ENCODE assay signal across 11 cellular contexts in the genomic region with DNA sequence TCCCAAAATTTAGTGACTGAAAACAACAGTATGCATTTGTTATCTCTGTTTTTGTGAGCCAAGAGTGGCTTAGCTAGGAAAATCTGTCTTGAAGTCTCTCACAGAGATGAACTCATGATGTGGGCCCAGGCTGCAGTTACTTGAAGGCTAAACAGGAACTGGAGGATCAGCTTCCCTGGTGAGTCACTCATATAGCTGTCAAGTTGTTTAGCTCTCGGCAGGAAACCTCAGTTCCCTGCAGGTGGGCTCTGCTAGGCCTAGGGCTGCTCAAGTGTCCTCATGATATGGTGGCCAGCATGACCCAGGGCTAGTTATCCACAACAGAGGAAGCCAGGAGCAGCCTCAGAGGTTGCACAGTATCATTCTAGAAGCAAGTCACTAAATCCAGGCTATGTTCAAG. TPM values are rescaled to one million over a fixed set of nuclear protein-coding genes. Genes with fewer than 3 reads are reported as not detected.
DNase-seq lines count a peak whose midpoint lies in the region; ATAC-seq and TF ChIP-seq lines count a peak whose summit lies in the region.
"Had no signal": no experiment of that assay in that cellular context is flagged by ENCODE, and none has a peak within 500 bp of the region (broad histone marks: within the 10 kb centered on the region; RNA-seq: fewer than 3 reads in every experiment).

No MANE protein-coding gene starts in this region.

- H3K4me3 ChIP-seq in GM23338 (no peak overlapping the region), retinal pigment epithelial cell (ENCODE audit: low read length) (no peak overlapping the region)
- H3K4me3 ChIP-seq: PC-9 had no signal

- H3K27ac Mint-ChIP-seq in GM23338, result no peak overlapping the region
- peak overlapping the region; percentile 32 for H3K27ac Mint-ChIP-seq in chondrocyte (ENCODE audit: unreplicated experiment)

- TF ChIP-seq CTCF in GM23338 (conservative IDR thresholded peaks at IDR 0.05; ENCODE audit: low read depth in 2 of 2), result no peak
- TF ChIP-seq CTCF in chondrocyte (IDR thresholded peaks at IDR 0.05), result no peak
- TF ChIP-seq CTCF in retinal pigment epithelial cell (conservative IDR thresholded peaks at IDR 0.05; ENCODE audit: low read depth, low read length), result no peak

- no peak overlapping the region for H3K27ac ChIP-seq in GM23338 (ENCODE audit: low read depth)
- H3K27ac ChIP-seq: PC-9 had no signal

- H2AFZ ChIP-seq in GM23338, result no peak overlapping the region
- H2AFZ ChIP-seq: PC-9 had no signal

- H3K4me1 Mint-ChIP-seq in GM23338, result peaks cover 3% of the 10 kb centered on the region; the same call in 1 of the 3 replicates
- H3K4me1 Mint-ChIP-seq in chondrocyte (ENCODE audit: low read depth), result peaks cover 4% of the 10 kb centered on the region

- H3K9me2 ChIP-seq in GM23338 (ENCODE audit: insufficient read depth), result no peaks in the 10 kb centered on the region

- H3K36me3 Mint-ChIP-seq in GM23338 (ENCODE audit: low read depth) (no peaks in the 10 kb centered on the region), chondrocyte (ENCODE audit: low read depth) (no peaks in the 10 kb centered on the region)

- no peaks in the 10 kb centered on the region for H3K27me3 ChIP-seq in GM23338 (ENCODE audit: insufficient read depth)

- H3K4me2 ChIP-seq in GM23338, result no peak overlapping the region
- H3K4me2 ChIP-seq: PC-9 had no signal

- ATAC-seq in GM23338, result peak; percentile 34
- no peak for ATAC-seq in GM21447 (IDR thresholded peaks at IDR 0.05; ENCODE audit: unreplicated experiment)
- no peak for ATAC-seq in HG03139 (IDR thresholded peaks at IDR 0.05; ENCODE audit: unreplicated experiment)
- ATAC-seq: activated CD4-positive, CD25-positive, alpha-beta regulatory T cell treated with anti-CD3 and anti-CD28 coated beads, Interleukin-2, amount 50 U/mL, for 24 hours had no signal

- H3K27me3 Mint-ChIP-seq in GM23338 (ENCODE audit: insufficient read depth, low read depth, poor library complexity) (no peaks in the 10 kb centered on the region), chondrocyte (ENCODE audit: low read depth) (no peaks in the 10 kb centered on the region)

- H3K4me3 Mint-ChIP-seq in GM23338 (no peak overlapping the region), chondrocyte (ENCODE audit: unreplicated experiment) (no peak overlapping the region)

- no peaks in the 10 kb centered on the region for H3F3A ChIP-seq in GM23338 (replicated peaks; ENCODE audit: low read depth)

- H3K36me3 ChIP-seq in GM23338 (ENCODE audit: insufficient read depth), result no peaks in the 10 kb centered on the region

- DNase-seq in GM23338 (ENCODE audit: low spot score) (peak; percentile 10), NCI-H146 treated with DMSO at 0.1 percent for 48 hours (lab: John Stamatoyannopoulos, UW; ENCODE audit: unreplicated experiment) (peak; percentile 10), chondrocyte (ENCODE audit: low spot score) (no peak), retinal pigment epithelial cell (ENCODE audit: low read depth) (peak; percentile 44), hippocampal formation (lab: John Stamatoyannopoulos, UW) (no peak)
- DNase-seq: NCI-H1105; PC-9; stimulated activated CD4-positive, alpha-beta T cell treated with anti-CD3 and anti-CD28 coated beads, Interleukin-12 subunit alpha, Interleukin-12 subunit beta, amount 100 ng/mL, for 4 hours had no signal

- no peaks in the 10 kb centered on the region for H3K79me2 ChIP-seq in GM23338 (replicated peaks; ENCODE audit: insufficient read depth)

- H4K20me1 ChIP-seq in GM23338 (replicated peaks; ENCODE audit: insufficient read depth), result no peaks in the 10 kb centered on the region

- no peaks in the 10 kb centered on the region for H3K4me1 ChIP-seq in GM23338 (ENCODE audit: insufficient read depth)

- H3K9me3 Mint-ChIP-seq in GM23338, result no peaks in the 10 kb centered on the region
- no peaks in the 10 kb centered on the region for H3K9me3 Mint-ChIP-seq in chondrocyte (ENCODE audit: low read depth)

TF ChIP-seq in GM23338, 12 proteins besides CTCF, POLR2A, EP300 and RAD21:
- no peak for TF ChIP-seq JUNB (IDR thresholded peaks at IDR 0.05; ENCODE audit: unreplicated experiment)
- no peak for TF ChIP-seq STAT1 (IDR thresholded peaks at IDR 0.05; ENCODE audit: unreplicated experiment)

RNA-seq across cellular contexts. Expression of a gene that starts 30.2 kb away (rescaled TPM):
- total RNA-seq in GM23338 (2014; rRNA removed; shearing (Covaris generic)), result 15.3 and 15.7 TPM in 2 replicates
- 12.9 and 14.7 TPM in 2 replicates for polyA plus RNA-seq in GM23338 (2016; fragmentation: Nextera tagmentation; extraction: Ambion mirVana)
- total RNA-seq in chondrocyte, result 13.3 to 15.9 TPM (median 13.7 TPM) in 3 replicates

RNA-seq across cellular contexts. Expression of a gene that starts 38.8 kb away (rescaled TPM):
- 21.3 and 39.1 TPM in 2 replicates for total RNA-seq in GM23338 (2014; rRNA removed; shearing (Covaris generic))
- 8.2 and 9.1 TPM in 2 replicates for polyA plus RNA-seq in GM23338 (2016; fragmentation: Nextera tagmentation; extraction: Ambion mirVana)
- total RNA-seq in chondrocyte, result 46.7 to 51.8 TPM (median 51.7 TPM) in 3 replicates

Comparison
In these comparisons a context has a peak if more than half of its experiments do, and no peak if none do; other contexts are left out.
1. DNase-seq: peak in GM23338 (single experiment), NCI-H146 treated with DMSO at 0.1 percent for 48 hours (single experiment) and retinal pigment epithelial cell (single experiment); none in chondrocyte (single experiment) and hippocampal formation (0 of 2).